Comparison of ENCODE assay signal across 8 cellular contexts in the genomic region with DNA sequence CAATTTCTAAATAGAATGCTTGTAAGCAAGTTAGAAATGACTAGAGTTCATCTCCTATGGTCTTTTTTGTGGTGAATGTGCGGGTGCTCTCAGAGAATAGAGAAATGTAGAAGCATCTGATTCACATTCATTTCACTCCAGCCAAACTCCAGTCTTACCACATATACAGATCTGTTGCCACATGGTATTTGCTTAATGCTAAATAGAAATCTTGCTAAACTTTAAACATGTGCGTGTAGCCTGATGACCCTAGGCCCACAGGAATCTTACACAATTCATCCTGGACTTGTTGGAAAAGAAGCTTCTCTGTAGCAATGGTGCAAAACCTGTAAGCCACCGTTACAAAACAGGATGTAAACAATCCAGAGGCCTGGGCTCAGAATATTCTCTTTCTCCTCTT.
DNase-seq lines count a peak whose midpoint lies in the region; ATAC-seq and TF ChIP-seq lines count a peak whose summit lies in the region.
"Had no signal": no experiment of that assay in that cellular context is flagged by ENCODE, and none has a peak within 500 bp of the region (broad histone marks: within the 10 kb centered on the region; RNA-seq: fewer than 3 reads in every experiment).

No MANE protein-coding gene starts in this region.

- no peaks in the 10 kb centered on the region for H3K4me1 Mint-ChIP-seq in activated naive CD4-positive, alpha-beta T cell treated with anti-CD3 and anti-CD28 coated beads for 36 hours (ENCODE audit: low read depth)

- no peak for TF ChIP-seq CTCF in RWPE2 (IDR thresholded peaks at IDR 0.05; ENCODE audit: poor library complexity, severe bottlenecking)
- TF ChIP-seq CTCF in fibroblast of pulmonary artery (IDR thresholded peaks at IDR 0.05; ENCODE audit: low read length, missing control alignments) = no peak
- TF ChIP-seq CTCF in smooth muscle cell (IDR thresholded peaks at IDR 0.05; ENCODE audit: borderline replicate concordance, insufficient read depth, poor library complexity, severe bottlenecking) = no peak

- H3K79me2 ChIP-seq in smooth muscle cell (ENCODE audit: low read depth) = no peaks in the 10 kb centered on the region

- CTCF ChIA-PET in activated naive CD4-positive, alpha-beta T cell treated with anti-CD3 and anti-CD28 coated beads for 36 hours (lab: Charles Lee) = no interaction called here

- peak overlapping the region; percentile 42 for H3K27ac ChIP-seq in RWPE2 (ENCODE audit: poor library complexity, severe bottlenecking)
- H3K27ac ChIP-seq in smooth muscle cell (ENCODE audit: low read depth) = peak overlapping the region; percentile 93

- H3F3A ChIP-seq in smooth muscle cell (ENCODE audit: low read depth) = peaks cover 9% of the 10 kb centered on the region

- intact Hi-C loops in activated naive CD4-positive, alpha-beta T cell treated with anti-CD3 and anti-CD28 coated beads for 36 hours (cut with micrococcal nuclease) = no loop called here

- H3K36me3 Mint-ChIP-seq in activated naive CD4-positive, alpha-beta T cell treated with anti-CD3 and anti-CD28 coated beads for 36 hours (ENCODE audit: low read depth) = no peaks in the 10 kb centered on the region

- no peak overlapping the region for H3K4me3 Mint-ChIP-seq in activated naive CD4-positive, alpha-beta T cell treated with anti-CD3 and anti-CD28 coated beads for 36 hours

- 22% methylated on average over 3 of the region's 3 CpGs for WGBS in smooth muscle cell (ENCODE audit: low lambda C conversion rate)

- H3K27ac Mint-ChIP-seq in activated naive CD4-positive, alpha-beta T cell treated with anti-CD3 and anti-CD28 coated beads for 36 hours = no peak overlapping the region

- H3K9ac ChIP-seq in smooth muscle cell (ENCODE audit: low read depth) = peak overlapping the region; percentile 74

- peaks cover 5% of the 10 kb centered on the region for H3K9me3 Mint-ChIP-seq in activated naive CD4-positive, alpha-beta T cell treated with anti-CD3 and anti-CD28 coated beads for 36 hours

- ATAC-seq in RWPE2 (ENCODE audit: low read depth) (peak; percentile 81), GM19395 (IDR thresholded peaks at IDR 0.05; ENCODE audit: unreplicated experiment) (no peak)

- H2AFZ ChIP-seq in smooth muscle cell (ENCODE audit: low read depth) = peak overlapping the region; percentile 4

- H3K4me3 ChIP-seq in RWPE2 (ENCODE audit: severe bottlenecking) = no peak overlapping the region
- H3K4me3 ChIP-seq in fibroblast of pulmonary artery (replicated peaks; ENCODE audit: low read depth, low read length) = no peak overlapping the region
- H3K4me3 ChIP-seq in smooth muscle cell = no peak overlapping the region

- no peaks in the 10 kb centered on the region for H3K9me3 ChIP-seq in RWPE2 (ENCODE audit: severe bottlenecking)
- no peaks in the 10 kb centered on the region for H3K9me3 ChIP-seq in smooth muscle cell (replicated peaks; ENCODE audit: low read depth)

- H3K27me3 Mint-ChIP-seq in activated naive CD4-positive, alpha-beta T cell treated with anti-CD3 and anti-CD28 coated beads for 36 hours (ENCODE audit: low read depth) = peaks cover 4% of the 10 kb centered on the region

- H3K36me3 ChIP-seq in RWPE2 (ENCODE audit: low read depth) (no peaks in the 10 kb centered on the region), smooth muscle cell (ENCODE audit: low read depth) (no peaks in the 10 kb centered on the region)

- H4K20me1 ChIP-seq in smooth muscle cell (ENCODE audit: low read depth) = no peaks in the 10 kb centered on the region

- DNase-seq in HCEC 1CT (peak; percentile 99), RWPE2 (ENCODE audit: low spot score) (no peak), fibroblast of pulmonary artery (ENCODE audit: low read depth) (peak; percentile 96), smooth muscle cell (lab: John Stamatoyannopoulos, UW; ENCODE audit: unreplicated experiment) (no peak)
- no peak for DNase-seq in activated naive CD4-positive, alpha-beta T cell treated with anti-CD3 and anti-CD28 coated beads for 36 hours
- DNase-seq in stimulated activated CD4-positive, alpha-beta T cell treated with anti-CD3 and anti-CD28 coated beads, Interleukin-2, amount 100 ng/mL, for 24 hours = no peak
- DNase-seq: activated CD4-positive, alpha-beta T cell treated with anti-CD3 and anti-CD28 coated beads for 48 hours had no signal

- H3K27me3 ChIP-seq in RWPE2 (ENCODE audit: insufficient read depth, poor library complexity, severe bottlenecking) (no peaks in the 10 kb centered on the region), smooth muscle cell (ENCODE audit: low read depth) (no peaks in the 10 kb centered on the region)

- peak overlapping the region; percentile 48 for H3K4me2 ChIP-seq in smooth muscle cell

- H3K4me1 ChIP-seq in RWPE2 (ENCODE audit: insufficient read depth, poor library complexity, severe bottlenecking) (peaks cover 24% of the 10 kb centered on the region), smooth muscle cell (ENCODE audit: low read depth) (peaks cover 2% of the 10 kb centered on the region)

Comparison
In these comparisons a context has a peak if more than half of its experiments do, and no peak if none do; other contexts are left out.
1. DNase-seq: peak in HCEC 1CT (single experiment) and fibroblast of pulmonary artery (single experiment); none in RWPE2 (single experiment), smooth muscle cell (single experiment), activated naive CD4-positive, alpha-beta T cell treated with anti-CD3 and anti-CD28 coated beads for 36 hours (single experiment) and stimulated activated CD4-positive, alpha-beta T cell treated with anti-CD3 and anti-CD28 coated beads, Interleukin-2, amount 100 ng/mL, for 24 hours (0 of 2).